8 cellular contexts compared by ENCODE assay signal in genomic region chr3:129604223-129604941, GRCh38. TPM values are rescaled to one million over a fixed set of nuclear protein-coding genes. Genes with fewer than 3 reads are reported as not detected.
DNase-seq lines count a peak whose midpoint lies in the region; FAIRE-seq and TF ChIP-seq lines count a peak whose summit lies in the region.

No MANE protein-coding gene starts in this region.

- DNase-seq in DMS53 (lab: John Stamatoyannopoulos, UW) (peak; percentile 49), DMS53 treated with DMSO at 0.1 percent for 48 hours (lab: John Stamatoyannopoulos, UW; ENCODE audit: unreplicated experiment) (no peak), ascending aorta (ENCODE audit: low spot score in 2 of 2) (no peak), stomach (no peak), occipital lobe (lab: John Stamatoyannopoulos, UW) (no peak), T-helper 2 cell (no peak), small intestine (no peak)

- H3K27me3 ChIP-seq in ascending aorta = no peaks in the 10 kb centered on the region
- H3K27me3 ChIP-seq in layer of hippocampus (ENCODE audit: control insufficient read depth, insufficient read depth, low read length) = no peaks in the 10 kb centered on the region
- peaks cover 0 to 18% (median 0%) of the 10 kb centered on the region in 3 donors for H3K27me3 ChIP-seq in stomach
- peaks cover 3 to 6% of the 10 kb centered on the region in 2 donors for H3K27me3 ChIP-seq in small intestine (ENCODE audit: control insufficient read depth in 2 of 2, insufficient read depth in 2 of 2, low read length in 2 of 2)

- H3K9me3 ChIP-seq in ascending aorta (no peaks in the 10 kb centered on the region), stomach (no peaks in the 10 kb centered on the region), small intestine (ENCODE audit: control insufficient read depth, low read depth) (no peaks in the 10 kb centered on the region)

- TF ChIP-seq CTCF in ascending aorta (IDR thresholded peaks at IDR 0.05) (no peak), stomach (IDR thresholded peaks at IDR 0.05) (no peak)

- 38 to 66% (median 54%) methylated on average over 4 to 9 of the region's 9 CpGs for WGBS in stomach, 5 donors
- 50 to 64% (median 64%) methylated on average over 9 of the region's 9 CpGs for WGBS in small intestine, 3 donors

- peak overlapping the region; percentile 85 to 93 for H3K27ac ChIP-seq in ascending aorta
- H3K27ac ChIP-seq in layer of hippocampus (ENCODE audit: low read depth, low read length) = peak overlapping the region; percentile 27
- peak overlapping the region; percentile 20 to 87 (median 83) for H3K27ac ChIP-seq in stomach
- H3K27ac ChIP-seq in small intestine (ENCODE audit: low read depth in 1 of 2, low read length in 1 of 2) = peak overlapping the region in 1 of 2 donors; percentile 82

- TF ChIP-seq POLR2A in stomach (IDR thresholded peaks at IDR 0.05) = no peak

- no peak for FAIRE-seq in small intestine (lab: Jason Lieb, UNC)

- peaks cover 21 to 61% of the 10 kb centered on the region in 2 donors for H3K4me1 ChIP-seq in ascending aorta
- peaks cover 59 to 95% (median 80%) of the 10 kb centered on the region in 4 donors for H3K4me1 ChIP-seq in stomach
- no peaks in the 10 kb centered on the region for H3K4me1 ChIP-seq in small intestine (ENCODE audit: control insufficient read depth in 2 of 2, insufficient read depth in 1 of 2, low read depth in 1 of 2, low read length in 1 of 2)

- H3K4me3 ChIP-seq in ascending aorta (peak overlapping the region; percentile 84 to 90), stomach (peak overlapping the region; percentile 60 to 73 (median 64)), small intestine (ENCODE audit: low read depth in 1 of 2, low read length in 2 of 2) (no peak overlapping the region)

- H3K36me3 ChIP-seq in ascending aorta (no peaks in the 10 kb centered on the region), stomach (peaks cover 0 to 3% (median 0%) of the 10 kb centered on the region in 4 donors), small intestine (ENCODE audit: control insufficient read depth in 2 of 2, insufficient read depth in 2 of 2, low read length in 2 of 2) (no peaks in the 10 kb centered on the region)

- TF ChIP-seq EP300 in stomach (IDR thresholded peaks at IDR 0.05) = no peak

- intact Hi-C loops in ascending aorta (cut with DNase I) (loop anchor here (1.0 to 2.0 kb wide), 2 partner anchors 8 to 44 kb away; no protein-coding TSS in a partner anchor), stomach (cut with DNase I; ENCODE audit: low total_unique reads) (no loop called here)

RNA-seq across cellular contexts. Expression of gene PLXND1, which starts 2.1 kb away (rescaled TPM):
- total RNA-seq in ascending aorta = 407 TPM
- 100 to 1,000 TPM in 2 of 5 donors, 10 to 100 TPM in 3; 53.1 to 251 (median 65.2) TPM for total RNA-seq in stomach
- 10 to 100 TPM; 22.6 to 44.7 (median 32.0) TPM for polyA plus RNA-seq in stomach
- total RNA-seq in occipital lobe = 14.3 TPM
- 10 to 100 TPM in 1 of 3 donors, 1 to 10 TPM in 2; 3.4 to 54.7 (median 7.0) TPM for polyA plus RNA-seq in small intestine

Comparison
In these comparisons a context has a peak if more than half of its experiments do, and no peak if none do; other contexts are left out.
1. H3K4me3 ChIP-seq: peak in ascending aorta (2 of 2) and stomach (4 of 4); none in small intestine (0 of 2).